Comparison of ENCODE assay signal across 1 cellular context in genomic region chr6:26043389-26044139, GRCh38.
A peak's percentile ranks its signal among the peaks of the same experiment; 100 is the strongest.
TF ChIP-seq lines count a peak whose summit lies in the region.

No MANE protein-coding gene starts in this region.

TF ChIP-seq in HepG2, 621 proteins besides CTCF, POLR2A, EP300 and RAD21 (continued from another document and continues in another):
- TF ChIP-seq PATZ1 (CRISPR knock-in tag; IDR thresholded peaks at IDR 0.05) (no peak), NR2C2 (CRISPR knock-in tag; IDR thresholded peaks at IDR 0.05; ENCODE audit: borderline replicate concordance) (0 out of 2 replicates have a peak, but pooled peaks have one; percentile 9), UBTF (CRISPR knock-in tag; IDR thresholded peaks at IDR 0.05) (no peak; the same call in 1 of the 2 replicates), ZBTB44 (CRISPR knock-in tag; IDR thresholded peaks at IDR 0.05) (no peak; the same call in 1 of the 2 replicates), ZNF563 (CRISPR knock-in tag; IDR thresholded peaks at IDR 0.05) (no peak), ESRRA (CRISPR knock-in tag; IDR thresholded peaks at IDR 0.05; ENCODE audit: low read depth) (0 out of 2 replicates have a peak, but pooled peaks have one; percentile 27), ZNF446 (CRISPR knock-in tag; IDR thresholded peaks at IDR 0.05) (no peak), ZBTB46 (CRISPR knock-in tag; IDR thresholded peaks at IDR 0.05; ENCODE audit: borderline replicate concordance) (no peak), ZKSCAN1 (IDR thresholded peaks at IDR 0.05; ENCODE audit: low read length) (peak; percentile 53; the same call in 1 of the 2 replicates), FOXK1 (CRISPR knock-in tag; IDR thresholded peaks at IDR 0.05; ENCODE audit: borderline replicate concordance, low read depth) (peak; percentile 67; the same call in 1 of the 2 replicates), FLYWCH1 (CRISPR knock-in tag; IDR thresholded peaks at IDR 0.05) (no peak; the same call in 1 of the 2 replicates), MAX (IDR thresholded peaks at IDR 0.05) (0 out of 2 replicates have a peak, but pooled peaks have one; percentile 53), GTF2F1 (IDR thresholded peaks at IDR 0.05; ENCODE audit: low read length) (peak; percentile 95), NCOA2 (CRISPR knock-in tag; IDR thresholded peaks at IDR 0.05) (no peak), ZNF781 (CRISPR knock-in tag; IDR thresholded peaks at IDR 0.05; ENCODE audit: borderline replicate concordance, not compliant biosample characterization) (no peak), THAP8 (CRISPR knock-in tag; IDR thresholded peaks at IDR 0.05; ENCODE audit: borderline replicate concordance) (no peak), PRMT3 (CRISPR knock-in tag; IDR thresholded peaks at IDR 0.05; ENCODE audit: borderline replicate concordance, low read depth) (0 out of 2 replicates have a peak, but pooled peaks have one; percentile 71), KMT2B (CRISPR knock-in tag; IDR thresholded peaks at IDR 0.05) (0 out of 2 replicates have a peak, but pooled peaks have one; percentile 34), TSC22D2 (CRISPR knock-in tag; IDR thresholded peaks at IDR 0.05; ENCODE audit: borderline replicate concordance) (peak; percentile 6; the same call in 1 of the 2 replicates), AHR (CRISPR knock-in tag; IDR thresholded peaks at IDR 0.05) (no peak), ZNF687 (CRISPR knock-in tag; IDR thresholded peaks at IDR 0.05) (no peak), ARNT (IDR thresholded peaks at IDR 0.05) (no peak), TCF7 (IDR thresholded peaks at IDR 0.05; ENCODE audit: low read depth) (no peak), CERS6 (CRISPR knock-in tag; IDR thresholded peaks at IDR 0.05) (no peak), MIXL1 (CRISPR knock-in tag; IDR thresholded peaks at IDR 0.05) (peak; percentile 37; the same call in 1 of the 2 replicates), DRAP1 (CRISPR knock-in tag; IDR thresholded peaks at IDR 0.05) (peak; percentile 96), NR3C1 (CRISPR knock-in tag; IDR thresholded peaks at IDR 0.05) (no peak), ZSCAN9 (CRISPR knock-in tag; IDR thresholded peaks at IDR 0.05; ENCODE audit: borderline replicate concordance) (peak; percentile 71; the same call in 1 of the 2 replicates), PTBP1 (IDR thresholded peaks at IDR 0.05; ENCODE audit: low read depth, low read length, poor library complexity, severe bottlenecking) (no peak), ATF2 (CRISPR knock-in tag; IDR thresholded peaks at IDR 0.05) (no peak), CREM (IDR thresholded peaks at IDR 0.05) (peak; percentile 70; the same call in 1 of the 2 replicates), CREM (CRISPR knock-in tag; IDR thresholded peaks at IDR 0.05) (no peak), MTA1 (CRISPR knock-in tag; IDR thresholded peaks at IDR 0.05; ENCODE audit: borderline replicate concordance) (0 out of 2 replicates have a peak, but pooled peaks have one; percentile 39), ZNF710 (CRISPR knock-in tag; IDR thresholded peaks at IDR 0.05; ENCODE audit: borderline replicate concordance) (no peak), ZNF350 (CRISPR knock-in tag; IDR thresholded peaks at IDR 0.05; ENCODE audit: borderline replicate concordance, low read depth) (no peak)
